24 cellular contexts compared by ENCODE assay signal in genomic region chr13:72763411-72763810, GRCh38. TPM values are rescaled to one million over a fixed set of nuclear protein-coding genes. Genes with fewer than 3 reads are reported as not detected.
DNase-seq lines count a peak whose midpoint lies in the region; ATAC-seq lines count a peak whose summit lies in the region.
"Had no signal": no experiment of that assay in that cellular context is flagged by ENCODE, and none has a peak within 500 bp of the region (broad histone marks: within the 10 kb centered on the region; RNA-seq: fewer than 3 reads in every experiment).

No MANE protein-coding gene starts in this region.

- intact Hi-C loops in sciatic nerve (cut with DNase I) = no loop called here

- ATAC-seq in sciatic nerve (peak; percentile 34), HG02973 (IDR thresholded peaks at IDR 0.05; ENCODE audit: unreplicated experiment) (no peak), GM21723 (IDR thresholded peaks at IDR 0.05; ENCODE audit: unreplicated experiment) (no peak)

- DNase-seq in AG20443 (ENCODE audit: low spot score) (peak; percentile 16), astrocyte of the hippocampus (ENCODE audit: low read depth, low spot score) (peak; percentile 7), fibroblast of gingiva (ENCODE audit: low read depth) (peak; percentile 45), sciatic nerve (ENCODE audit: low spot score) (no peak), medulla oblongata (ENCODE audit: extremely low spot score) (no peak), kidney tubule cell (ENCODE audit: low spot score) (no peak)
- DNase-seq: 8988T; ACHN; CD4-positive, CD25-positive, alpha-beta regulatory T cell; DMS153; DND-41; GOT3; HFFc6; KG1; MG63; NCI-H1105 treated with DMSO at 0.1 percent for 48 hours; NCI-H146; NCI-H1930; NCI-H446 treated with DMSO at 0.1 percent for 48 hours; NCI-H526 treated with DMSO at 0.1 percent for 48 hours; RPMI8226; SHP77 had no signal

RNA-seq across cellular contexts. Expression of gene DIS3, which starts 18.3 kb away (rescaled TPM):
- 31.7 TPM for total RNA-seq in sciatic nerve

RNA-seq across cellular contexts. Expression of gene PIBF1, which starts 18.5 kb away (rescaled TPM):
- total RNA-seq in sciatic nerve = 36.1 TPM

RNA-seq across cellular contexts. Expression of gene BORA, which starts 35.7 kb away (rescaled TPM):
- 2.4 TPM for total RNA-seq in sciatic nerve

RNA-seq across cellular contexts. Expression of gene MZT1, which starts 36.0 kb away (rescaled TPM):
- 9.0 TPM for total RNA-seq in sciatic nerve

Comparison
In these comparisons a context has a peak if more than half of its experiments do, and no peak if none do; other contexts are left out.
1. DNase-seq: peak in AG20443 (single experiment), astrocyte of the hippocampus (single experiment) and fibroblast of gingiva (single experiment); none in sciatic nerve (single experiment), medulla oblongata (single experiment) and kidney tubule cell (single experiment).